Comparison of ENCODE assay signal across 8 cellular contexts in genomic region chr21:35046880-35047229, GRCh38. TPM values are rescaled to one million over a fixed set of nuclear protein-coding genes. Genes with fewer than 3 reads are reported as not detected.
DNase-seq lines count a peak whose midpoint lies in the region; ATAC-seq and TF ChIP-seq lines count a peak whose summit lies in the region.

No MANE protein-coding gene starts in this region.

- H3K27ac ChIP-seq in AG04450 (ENCODE audit: low read depth, low read length): peak overlapping the region; percentile 80

- H3K4me1 Mint-ChIP-seq in IgD-negative memory B cell (peaks cover 64 to 85% (median 84%) of the 10 kb centered on the region in 3 donors), mesothelial cell of epicardium (peaks cover 45% of the 10 kb centered on the region)

- H3K4me3 ChIP-seq in AG04450 (ENCODE audit: low read depth, low read length): peak overlapping the region; percentile 49
- peak overlapping the region; percentile 64 for H3K4me3 ChIP-seq in astrocyte of the spinal cord (ENCODE audit: low read depth, low read length)

- CTCF ChIA-PET in AG04450 (lab: Charles Lee): interaction anchor here (0.9 to 1.6 kb wide), 2 partner anchors 302 to 793 kb away, joined by 3 to 4 read pairs; no protein-coding TSS in a partner anchor

- H3K4me3 Mint-ChIP-seq in IgD-negative memory B cell (peak overlapping the region; percentile 90 to 98 (median 94)), mesothelial cell of epicardium (peak overlapping the region; percentile 32)

- ATAC-seq in GM18909 (IDR thresholded peaks at IDR 0.05; ENCODE audit: poor library complexity, unreplicated experiment): no peak
- no peak for ATAC-seq in HG02870 (IDR thresholded peaks at IDR 0.05; ENCODE audit: unreplicated experiment)

- no peak for DNase-seq in AG04450 (ENCODE audit: low read depth, low spot score)
- no peak for DNase-seq in astrocyte of the spinal cord (ENCODE audit: low read depth, low spot score)
- no peak for DNase-seq in mesothelial cell of epicardium (ENCODE audit: low spot score in 2 of 2, unreplicated experiment in 2 of 2)
- DNase-seq in NCI-H774 (lab: John Stamatoyannopoulos, UW): no peak
- DNase-seq in NCI-H446 treated with DMSO at 0.1 percent for 48 hours (lab: John Stamatoyannopoulos, UW): no peak

- H3K27ac Mint-ChIP-seq in IgD-negative memory B cell (peak overlapping the region; percentile 90 to 98 (median 97)), mesothelial cell of epicardium (peak overlapping the region; percentile 71)

- H3K9me3 Mint-ChIP-seq in IgD-negative memory B cell: no peaks in the 10 kb centered on the region
- no peaks in the 10 kb centered on the region for H3K9me3 Mint-ChIP-seq in mesothelial cell of epicardium

- H3K27me3 Mint-ChIP-seq in IgD-negative memory B cell (no peaks in the 10 kb centered on the region), mesothelial cell of epicardium (ENCODE audit: low read depth) (no peaks in the 10 kb centered on the region)

- in situ Hi-C loops in astrocyte of the spinal cord (cut with HindIII; ENCODE audit: low sequenced_read_pairs): no loop called here

- H3K27me3 ChIP-seq in AG04450 (ENCODE audit: control insufficient read depth, insufficient read depth, low read length): no peaks in the 10 kb centered on the region

- TF ChIP-seq CTCF in AG04450 (IDR thresholded peaks at IDR 0.05; ENCODE audit: low read depth, low read length) (no peak), astrocyte of the spinal cord (IDR thresholded peaks at IDR 0.05; ENCODE audit: low read depth, low read length) (no peak), mesothelial cell of epicardium (IDR thresholded peaks at IDR 0.05; ENCODE audit: unreplicated experiment) (no peak)

- no peaks in the 10 kb centered on the region for H3K9me3 ChIP-seq in AG04450 (ENCODE audit: control insufficient read depth, insufficient read depth, low read length)

- peaks cover 2% of the 10 kb centered on the region for H3K36me3 Mint-ChIP-seq in IgD-negative memory B cell
- no peaks in the 10 kb centered on the region for H3K36me3 Mint-ChIP-seq in mesothelial cell of epicardium

- POLR2A ChIA-PET in AG04450 (lab: Yijun Ruan, JAX): interaction anchor here (0.7 to 1.1 kb wide), 9 partner anchors 26 to 1294 kb away, joined by 3 to 7 read pairs (median 5); no protein-coding TSS in a partner anchor

RNA-seq across cellular contexts. Expression of gene RUNX1, which starts 2.2 kb away (rescaled TPM):
- polyA plus RNA-seq in AG04450 (2011; rRNA removed) (20.9 and 23.5 TPM in 2 replicates), IgD-negative memory B cell (9.2 TPM)
- polyA minus RNA-seq in AG04450 (2011; rRNA and poly(A)+ RNA removed): 45.7 and 46.1 TPM in 2 replicates
- 38.3 to 41.2 TPM (median 38.5 TPM) in 3 replicates for total RNA-seq in mesothelial cell of epicardium
